Comparison of ENCODE assay signal across 9 cellular contexts in the genomic region with DNA sequence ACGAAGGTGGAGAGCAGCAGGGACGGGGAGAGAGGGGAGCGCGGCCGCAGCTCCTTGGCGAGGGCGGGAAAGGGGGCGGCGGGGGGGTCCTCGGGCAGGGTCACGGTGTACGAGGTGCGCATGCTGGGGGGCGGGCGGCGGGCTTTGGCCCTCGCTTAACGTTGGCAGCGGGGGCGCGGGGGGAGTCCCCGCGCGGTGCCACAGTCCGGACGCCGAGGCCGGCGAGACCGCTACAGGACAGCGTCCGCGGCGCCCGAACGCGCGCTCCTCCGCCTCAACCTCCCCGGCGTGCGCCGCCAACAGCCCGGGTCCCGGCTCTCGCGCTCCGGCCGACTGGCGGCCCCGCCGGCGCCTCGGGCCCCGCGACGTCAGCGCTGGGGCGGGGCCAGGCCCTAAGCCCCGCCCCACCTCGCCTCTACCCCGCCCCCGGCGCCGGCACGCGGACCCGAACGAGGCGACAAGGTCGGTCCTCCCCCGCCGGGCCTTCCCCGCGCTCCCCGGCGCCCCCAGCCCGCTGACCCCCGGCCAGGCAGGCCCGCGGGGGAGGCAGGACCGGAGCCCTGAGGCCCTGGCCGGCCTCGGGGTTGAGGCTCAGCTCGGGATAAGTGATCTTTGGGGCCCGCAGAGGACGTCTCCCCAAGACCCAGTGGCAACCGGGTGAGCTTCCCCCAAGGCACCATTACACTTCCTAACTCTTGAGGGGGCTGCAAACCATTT. TPM values are rescaled to one million over a fixed set of nuclear protein-coding genes. Genes with fewer than 3 reads are reported as not detected.
A peak's percentile ranks its signal among the peaks of the same experiment; 100 is the strongest.
DNase-seq lines count a peak whose midpoint lies in the region; ATAC-seq and TF ChIP-seq lines count a peak whose summit lies in the region.
"Had no signal": no experiment of that assay in that cellular context is flagged by ENCODE, and none has a peak within 500 bp of the region (broad histone marks: within the 10 kb centered on the region; RNA-seq: fewer than 3 reads in every experiment).

No MANE protein-coding gene starts in this region.

- H2AFZ ChIP-seq in Karpas-422 (ENCODE audit: low read length), result no peak overlapping the region

- peaks cover 16% of the 10 kb centered on the region for H3K36me3 ChIP-seq in DOHH2 (ENCODE audit: control insufficient read depth, low read length)
- H3K36me3 ChIP-seq in Karpas-422 (ENCODE audit: insufficient read depth, low read length), result peaks cover 2% of the 10 kb centered on the region

- H3K9me3 ChIP-seq in DOHH2 (ENCODE audit: control insufficient read depth, insufficient read depth, low read length), result no peaks in the 10 kb centered on the region
- H3K9me3 ChIP-seq in Karpas-422 (ENCODE audit: low read length), result no peaks in the 10 kb centered on the region

- peak overlapping the region; percentile 93 for H3K4me3 ChIP-seq in DOHH2 (ENCODE audit: low read length)
- H3K4me3 ChIP-seq in Karpas-422 (ENCODE audit: low read length), result peak overlapping the region; percentile 85

- H3K27me3 ChIP-seq in DOHH2 (ENCODE audit: control insufficient read depth, low read length) (peaks cover 6% of the 10 kb centered on the region; the same call in 1 of the 2 replicates), Karpas-422 (ENCODE audit: low read length) (no peaks in the 10 kb centered on the region)

- no peaks in the 10 kb centered on the region for H3K9me3 Mint-ChIP-seq in memory B cell

- H4K20me1 ChIP-seq in DOHH2 (ENCODE audit: control insufficient read depth, insufficient read depth, low read depth, low read length) (no peaks in the 10 kb centered on the region), Karpas-422 (ENCODE audit: insufficient read depth, low read depth, low read length) (no peaks in the 10 kb centered on the region)

- 0 out of 2 replicates have a peak, but pooled peaks cover 5% of the 10 kb centered on the region for H3F3A ChIP-seq in DOHH2 (ENCODE audit: control insufficient read depth, insufficient read depth)

- H3K9me2 ChIP-seq in DOHH2 (replicated peaks; ENCODE audit: control insufficient read depth, low read length) (no peaks in the 10 kb centered on the region), Karpas-422 (replicated peaks; ENCODE audit: insufficient read depth, low read length) (no peaks in the 10 kb centered on the region)

- H3K79me2 ChIP-seq in DOHH2 (ENCODE audit: control insufficient read depth, low read length) (peaks cover 35% of the 10 kb centered on the region), Karpas-422 (ENCODE audit: low read length) (peaks cover 20% of the 10 kb centered on the region)

- H3K4me2 ChIP-seq in DOHH2 (ENCODE audit: low read length) (peak overlapping the region; percentile 91), Karpas-422 (ENCODE audit: low read depth, low read length, poor library complexity, severe bottlenecking) (peak overlapping the region; percentile 91)

- H3K4me1 Mint-ChIP-seq in memory B cell, result peaks cover 11% of the 10 kb centered on the region

- TF ChIP-seq CTCF in DOHH2 (IDR thresholded peaks at IDR 0.05; ENCODE audit: low read depth, low read length, poor library complexity, severe bottlenecking), result no peak

- no peak overlapping the region for H3K27ac Mint-ChIP-seq in memory B cell

- peak overlapping the region; percentile 86 for H3K9ac ChIP-seq in Karpas-422 (ENCODE audit: low read length)

- peak; percentile 83 for DNase-seq in Karpas-422
- peak; percentile 21 to 33 for DNase-seq in activated CD4-positive, alpha-beta T cell treated with anti-CD3 and anti-CD28 coated beads, Interleukin-2, amount 50 U/mL, for 24 hours (ENCODE audit: low read depth in 1 of 2, low spot score in 1 of 2)
- peak; percentile 82 for DNase-seq in ecto neural progenitor cell (ENCODE audit: low spot score)
- no peak for DNase-seq in memory B cell (ENCODE audit: low spot score in 2 of 2)
- DNase-seq in stimulated activated CD8-positive, alpha-beta memory T cell treated with anti-CD3 and anti-CD28 coated beads, Interleukin-15, amount 100 ng/mL, for 4 hours (ENCODE audit: low read depth in 2 of 2), result peak; percentile 25 to 32
- no peak for DNase-seq in NCI-H1048 (lab: John Stamatoyannopoulos, UW)

- H3K4me3 Mint-ChIP-seq in memory B cell, result peak overlapping the region; percentile 86

- peaks cover 2% of the 10 kb centered on the region for H3K36me3 Mint-ChIP-seq in memory B cell

- H3K27ac ChIP-seq in DOHH2 (ENCODE audit: low read depth, low read length) (peak overlapping the region; percentile 63), Karpas-422 (ENCODE audit: low read length) (peak overlapping the region; percentile 98)

- peaks cover 28% of the 10 kb centered on the region for H3K27me3 Mint-ChIP-seq in memory B cell

- peaks cover 96% of the 10 kb centered on the region for H3K4me1 ChIP-seq in DOHH2 (ENCODE audit: control insufficient read depth, low read length)
- H3K4me1 ChIP-seq in Karpas-422 (ENCODE audit: low read length), result peaks cover 88% of the 10 kb centered on the region

- peak; percentile 79 for ATAC-seq in memory B cell (ENCODE audit: low read depth)
- no peak for ATAC-seq in HG03135 (IDR thresholded peaks at IDR 0.05; ENCODE audit: unreplicated experiment)

RNA-seq across cellular contexts. Expression of gene USP2, which starts 17.5 kb away (rescaled TPM):
- 15.4 and 16.9 TPM in 2 replicates for total RNA-seq in Karpas-422 (2014; rRNA removed; shearing (Covaris generic); ENCODE audit: low replicate concordance)

RNA-seq across cellular contexts. Expression of gene MFRP, which starts 17.5 kb away (rescaled TPM):
- not detected in 2 replicates for total RNA-seq in Karpas-422 (2014; rRNA removed; shearing (Covaris generic); ENCODE audit: low replicate concordance)
- total RNA-seq: M059J had no signal

RNA-seq across cellular contexts. Expression of gene C1QTNF5, which starts 23.3 kb away (rescaled TPM):
- not detected in 2 replicates for total RNA-seq in Karpas-422 (2014; rRNA removed; shearing (Covaris generic); ENCODE audit: low replicate concordance)

RNA-seq across cellular contexts. Expression of gene RNF26, which starts 29.7 kb away (rescaled TPM):
- 3.9 and 8.8 TPM in 2 replicates for total RNA-seq in Karpas-422 (2014; rRNA removed; shearing (Covaris generic); ENCODE audit: low replicate concordance)

RNA-seq across cellular contexts. Expression of gene MCAM, which starts 47.1 kb away (rescaled TPM):
- 2.0 and 2.1 TPM in 2 replicates for total RNA-seq in Karpas-422 (2014; rRNA removed; shearing (Covaris generic); ENCODE audit: low replicate concordance)

Comparison
In these comparisons a context has a peak if more than half of its experiments do, and no peak if none do; other contexts are left out.
1. DNase-seq: peak in Karpas-422 (single experiment), activated CD4-positive, alpha-beta T cell treated with anti-CD3 and anti-CD28 coated beads, Interleukin-2, amount 50 U/mL, for 24 hours (2 of 2), ecto neural progenitor cell (single experiment) and stimulated activated CD8-positive, alpha-beta memory T cell treated with anti-CD3 and anti-CD28 coated beads, Interleukin-15, amount 100 ng/mL, for 4 hours (2 of 2); none in memory B cell (0 of 2) and NCI-H1048 (single experiment).